10 cellular contexts compared by ENCODE assay signal in genomic region chr3:62051506-62051905, GRCh38.
A peak's percentile ranks its signal among the peaks of the same experiment; 100 is the strongest.
DNase-seq lines count a peak whose midpoint lies in the region; ATAC-seq and TF ChIP-seq lines count a peak whose summit lies in the region.
"Had no signal": no experiment of that assay in that cellular context is flagged by ENCODE, and none has a peak within 500 bp of the region (broad histone marks: within the 10 kb centered on the region; RNA-seq: fewer than 3 reads in every experiment).

No MANE protein-coding gene starts in this region.

- H3K36me3 ChIP-seq in SK-N-SH (replicated peaks in 1 of 2; ENCODE audit: control insufficient read depth in 1 of 2, insufficient read depth in 2 of 2, low read length in 1 of 2) (no peaks in the 10 kb centered on the region), vagina (no peaks in the 10 kb centered on the region)

- intact Hi-C loops in left ventricle myocardium superior (cut with micrococcal nuclease) = no loop called here
- intact Hi-C loops in vagina (cut with DNase I) = no loop called here

- TF ChIP-seq CTCF in SK-N-SH (IDR thresholded peaks at IDR 0.05) = peak; percentile 61
- TF ChIP-seq CTCF in vagina (IDR thresholded peaks at IDR 0.05) = no peak

- TF ChIP-seq POLR2A in vagina (IDR thresholded peaks at IDR 0.05) = no peak

- H3K9ac ChIP-seq in SK-N-SH = no peak overlapping the region

- H3F3A ChIP-seq in SK-N-SH (replicated peaks; ENCODE audit: insufficient read depth) = no peaks in the 10 kb centered on the region

- H3K79me2 ChIP-seq in SK-N-SH (ENCODE audit: insufficient read depth) = no peaks in the 10 kb centered on the region

- POLR2A ChIA-PET in SK-N-SH (lab: Yijun Ruan, JAX) = no interaction called here

- CTCF ChIA-PET in SK-N-SH (lab: Yijun Ruan, JAX) = interaction anchor here (0.6 to 4.1 kb wide), 12 partner anchors 9 to 194 kb away, joined by 3 to 27 read pairs (median 3); no protein-coding TSS in a partner anchor

- H3K4me2 ChIP-seq in SK-N-SH = no peak overlapping the region

- H3K4me3 ChIP-seq in SK-N-SH (ENCODE audit: low read depth in 2 of 2, low read length in 1 of 2) (no peak overlapping the region), vagina (no peak overlapping the region)

- 52% methylated on average over 3 of the region's 3 CpGs for WGBS in SK-N-SH (ENCODE audit: low lambda C conversion rate)

- H3K9me2 ChIP-seq in SK-N-SH = no peaks in the 10 kb centered on the region

- no peak for ATAC-seq in left ventricle myocardium superior
- ATAC-seq in HG03565 (IDR thresholded peaks at IDR 0.05; ENCODE audit: unreplicated experiment) = no peak
- ATAC-seq in GM19395 (IDR thresholded peaks at IDR 0.05; ENCODE audit: unreplicated experiment) = no peak

- H3K27me3 ChIP-seq in SK-N-SH (ENCODE audit: insufficient read depth) (no peaks in the 10 kb centered on the region), vagina (no peaks in the 10 kb centered on the region)

- H2AFZ ChIP-seq in SK-N-SH (ENCODE audit: low read depth) = no peak overlapping the region

- H3K27ac ChIP-seq in SK-N-SH (ENCODE audit: low read depth in 2 of 2, low read length in 1 of 2) = no peak overlapping the region
- H3K27ac ChIP-seq in vagina = no peak overlapping the region

- H3K4me1 ChIP-seq in SK-N-SH (ENCODE audit: control insufficient read depth in 1 of 2, insufficient read depth in 2 of 2, low read depth in 1 of 2, low read length in 1 of 2) (no peaks in the 10 kb centered on the region), vagina (no peaks in the 10 kb centered on the region)

- H3K9me3 ChIP-seq in SK-N-SH = no peaks in the 10 kb centered on the region
- no peaks in the 10 kb centered on the region for H3K9me3 ChIP-seq in vagina

- no peak for TF ChIP-seq EP300 in SK-N-SH (IDR thresholded peaks at IDR 0.05; ENCODE audit: borderline replicate concordance in 1 of 2, low read depth in 1 of 2, low read length in 1 of 2)

- H4K20me1 ChIP-seq in SK-N-SH (ENCODE audit: insufficient read depth) = no peaks in the 10 kb centered on the region

- peak; percentile 60 for TF ChIP-seq RAD21 in SK-N-SH (IDR thresholded peaks at IDR 0.05; ENCODE audit: low read length)

- DNase-seq in AG20443 (ENCODE audit: low spot score) = peak; percentile 15
- peak; percentile 23 for DNase-seq in HT-29 (ENCODE audit: low spot score)
- DNase-seq in SK-N-SH = peak; percentile 13
- DNase-seq in left ventricle myocardium superior = peak; percentile 34
- DNase-seq in vagina (ENCODE audit: extremely low spot score in 2 of 2) = no peak
- DNase-seq in UCSD-AML1 (lab: John Stamatoyannopoulos, UW; ENCODE audit: unreplicated experiment) = no peak
- DNase-seq: activated naive CD8-positive, alpha-beta T cell treated with anti-CD3 and anti-CD28 coated beads, Interleukin-2, amount 10 ng/mL, durations not matched to agents 7 days and 5 days; posterior cingulate gyrus had no signal

TF ChIP-seq in SK-N-SH, 30 proteins besides CTCF, POLR2A, EP300 and RAD21:
- TF ChIP-seq CHD2 (IDR thresholded peaks at IDR 0.05; ENCODE audit: low read length, partially characterized antibody) (no peak), SMC3 (IDR thresholded peaks at IDR 0.05; ENCODE audit: low read depth, low read length) (peak; percentile 40; the same call in 1 of the 2 replicates), REST (IDR thresholded peaks at IDR 0.05; ENCODE audit: low read depth, low read length) (no peak), RXRA (IDR thresholded peaks at IDR 0.05; ENCODE audit: borderline replicate concordance, low read depth) (no peak), RCOR1 (IDR thresholded peaks at IDR 0.05; ENCODE audit: low read length) (no peak), TCF12 (IDR thresholded peaks at IDR 0.05) (no peak), GATA2 (CRISPR knock-in tag; IDR thresholded peaks at IDR 0.05) (no peak)
TF ChIP-seq in SK-N-SH: peak in this region for 1.

Comparison
In these comparisons a context has a peak if more than half of its experiments do, and no peak if none do; other contexts are left out.
1. DNase-seq: peak in AG20443 (single experiment), HT-29 (single experiment), SK-N-SH (single experiment) and left ventricle myocardium superior (single experiment); none in vagina (0 of 2) and UCSD-AML1 (single experiment).